Comparison of ENCODE assay signal across 11 cellular contexts in genomic region chr1:1763657-1764621, GRCh38. TPM values are rescaled to one million over a fixed set of nuclear protein-coding genes. Genes with fewer than 3 reads are reported as not detected.
A peak's percentile ranks its signal among the peaks of the same experiment; 100 is the strongest.
DNase-seq lines count a peak whose midpoint lies in the region; ATAC-seq and TF ChIP-seq lines count a peak whose summit lies in the region.
"Had no signal": no experiment of that assay in that cellular context is flagged by ENCODE, and none has a peak within 500 bp of the region (broad histone marks: within the 10 kb centered on the region; RNA-seq: fewer than 3 reads in every experiment).

No MANE protein-coding gene starts in this region.

- ATAC-seq in right cardiac atrium: peak; percentile 67 to 71
- ATAC-seq in stimulated activated effector memory CD8-positive, alpha-beta T cell treated with anti-CD3 and anti-CD28 coated beads, Interleukin-12 subunit alpha, Interleukin-12 subunit beta, amount 100 ng/mL, for 72 hours: no peak

- DNase-seq in right cardiac atrium (peak; percentile 79 to 85 (median 84)), substantia nigra (lab: John Stamatoyannopoulos, UW) (peak in 33 of 49 donors; percentile 19 to 78 (median 55)), MG63 (no peak), DMS153 (lab: John Stamatoyannopoulos, UW) (no peak), G401 (ENCODE audit: low spot score) (no peak)
- no peak for DNase-seq in stimulated activated effector memory CD8-positive, alpha-beta T cell treated with anti-CD3 and anti-CD28 coated beads, Interleukin-12 subunit alpha, Interleukin-12 subunit beta, amount 100 ng/mL, for 72 hours (ENCODE audit: low spot score in 2 of 2)
- DNase-seq: NCI-H446 had no signal

- no peaks in the 10 kb centered on the region for H3K9me3 Mint-ChIP-seq in stimulated activated effector memory CD8-positive, alpha-beta T cell treated with anti-CD3 and anti-CD28 coated beads, Interleukin-12 subunit alpha, Interleukin-12 subunit beta, amount 100 ng/mL, for 72 hours

- H3K27me3 ChIP-seq in right cardiac atrium (ENCODE audit: control insufficient read depth, insufficient read depth): no peaks in the 10 kb centered on the region
- no peaks in the 10 kb centered on the region for H3K27me3 ChIP-seq in MG63

- TF ChIP-seq CTCF in VCaP (conservative IDR thresholded peaks at IDR 0.05): no peak

- H3K27ac ChIP-seq in VCaP: peak overlapping the region; percentile 20
- no peak overlapping the region for H3K27ac ChIP-seq in right cardiac atrium (ENCODE audit: low read length)
- H3K27ac ChIP-seq in substantia nigra (ENCODE audit: low read depth, low read length, poor library complexity, severe bottlenecking): no peak overlapping the region
- H3K27ac ChIP-seq: epithelial cell of prostate, parathyroid adenoma had no signal

- TF ChIP-seq EP300 in Ishikawa (IDR thresholded peaks at IDR 0.05; ENCODE audit: borderline replicate concordance): no peak

- no peak overlapping the region for H3K27ac Mint-ChIP-seq in stimulated activated effector memory CD8-positive, alpha-beta T cell treated with anti-CD3 and anti-CD28 coated beads, Interleukin-12 subunit alpha, Interleukin-12 subunit beta, amount 100 ng/mL, for 72 hours

- H3K4me1 ChIP-seq in right cardiac atrium (ENCODE audit: control insufficient read depth, insufficient read depth, low read length): no peaks in the 10 kb centered on the region
- H3K4me1 ChIP-seq: parathyroid adenoma had no signal

- in situ Hi-C loops in G401 (cut with HindIII; ENCODE audit: low sequenced_read_pairs): loop anchor here (10.0 kb wide), 1 partner anchor 61 kb away; no protein-coding TSS in a partner anchor

- H3K9me3 ChIP-seq in right cardiac atrium (ENCODE audit: control insufficient read depth, low read length) (no peaks in the 10 kb centered on the region), MG63 (no peaks in the 10 kb centered on the region)

- H3K4me3 ChIP-seq in right cardiac atrium (ENCODE audit: low read length) (no peak overlapping the region), MG63 (no peak overlapping the region)

- 75% methylated on average over 32 of the region's 32 CpGs for WGBS in right cardiac atrium

- peak; percentile 12; the same call in 1 of the 2 replicates for TF ChIP-seq RAD21 in Ishikawa (IDR thresholded peaks at IDR 0.05; ENCODE audit: low read depth)

- peaks cover 63% of the 10 kb centered on the region for H3K36me3 ChIP-seq in MG63

- peaks cover 94% of the 10 kb centered on the region for H3K36me3 Mint-ChIP-seq in stimulated activated effector memory CD8-positive, alpha-beta T cell treated with anti-CD3 and anti-CD28 coated beads, Interleukin-12 subunit alpha, Interleukin-12 subunit beta, amount 100 ng/mL, for 72 hours

- no peak overlapping the region for H3K4me3 Mint-ChIP-seq in stimulated activated effector memory CD8-positive, alpha-beta T cell treated with anti-CD3 and anti-CD28 coated beads, Interleukin-12 subunit alpha, Interleukin-12 subunit beta, amount 100 ng/mL, for 72 hours

- peaks cover 6% of the 10 kb centered on the region for H3K4me1 Mint-ChIP-seq in stimulated activated effector memory CD8-positive, alpha-beta T cell treated with anti-CD3 and anti-CD28 coated beads, Interleukin-12 subunit alpha, Interleukin-12 subunit beta, amount 100 ng/mL, for 72 hours

- intact Hi-C loops in right cardiac atrium (cut with DNase I): no loop called here

TF ChIP-seq in Ishikawa, 13 proteins besides CTCF, POLR2A, EP300 and RAD21:
- TF ChIP-seq USF1 (IDR thresholded peaks at IDR 0.05): no peak
- TF ChIP-seq CEBPB (IDR thresholded peaks at IDR 0.05): peak; percentile 66
- no peak for TF ChIP-seq TAF1 (IDR thresholded peaks at IDR 0.05; ENCODE audit: low read depth)

RNA-seq across cellular contexts. Expression of gene NADK, which starts 14.3 kb away (rescaled TPM):
- total RNA-seq in right cardiac atrium: 10 to 100 TPM; 31.8 to 42.8 (median 38.2) TPM
- polyA plus RNA-seq in right cardiac atrium: 25.5 TPM
- total RNA-seq in MG63 (2014; rRNA removed; shearing (Covaris generic); ENCODE audit: low replicate concordance): 37.8 and 61.4 TPM in 2 replicates
- 55.0 and 74.4 TPM in 2 replicates for total RNA-seq in G401 (2014; rRNA removed; shearing (Covaris generic))

RNA-seq across cellular contexts. Expression of gene CDK11A, which starts 39.8 kb away (rescaled TPM):
- total RNA-seq in right cardiac atrium: 10 to 100 TPM; 16.9 to 25.4 (median 21.8) TPM
- polyA plus RNA-seq in right cardiac atrium: 21.6 TPM
- 9.6 and 11.1 TPM in 2 replicates for total RNA-seq in MG63 (2014; rRNA removed; shearing (Covaris generic); ENCODE audit: low replicate concordance)
- 8.6 and 11.7 TPM in 2 replicates for total RNA-seq in G401 (2014; rRNA removed; shearing (Covaris generic))

Comparison
In these comparisons a context has a peak if more than half of its experiments do, and no peak if none do; other contexts are left out.
1. DNase-seq: peak in right cardiac atrium (3 of 3) and substantia nigra (33 of 49); none in MG63 (single experiment), stimulated activated effector memory CD8-positive, alpha-beta T cell treated with anti-CD3 and anti-CD28 coated beads, Interleukin-12 subunit alpha, Interleukin-12 subunit beta, amount 100 ng/mL, for 72 hours (0 of 2), DMS153 (single experiment) and G401 (single experiment).